In the genomic region with DNA sequence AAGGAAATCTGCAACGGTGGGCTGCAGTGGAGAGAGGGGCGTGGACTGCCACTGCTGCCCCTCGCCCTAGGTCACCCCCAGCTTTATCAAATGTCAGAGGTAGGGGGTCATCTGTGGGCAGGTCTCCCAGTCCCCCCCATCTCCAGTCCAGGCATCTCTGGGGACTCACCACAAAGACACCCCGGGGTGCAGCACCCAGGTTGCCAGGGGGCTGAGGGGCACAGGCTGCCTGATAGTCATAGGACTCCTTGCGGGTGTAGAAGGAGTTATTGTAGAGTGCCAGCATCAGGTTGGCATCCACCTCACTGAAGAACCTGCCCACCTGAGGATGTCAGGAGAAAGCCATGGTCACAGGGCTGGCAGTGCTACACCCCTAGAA, we compare ENCODE assay signal across 7 cellular contexts. TPM values are rescaled to one million over a fixed set of nuclear protein-coding genes. Genes with fewer than 3 reads are reported as not detected.
DNase-seq lines count a peak whose midpoint lies in the region; ATAC-seq, FAIRE-seq and TF ChIP-seq lines count a peak whose summit lies in the region.
"Had no signal": no experiment of that assay in that cellular context is flagged by ENCODE, and none has a peak within 500 bp of the region (broad histone marks: within the 10 kb centered on the region; RNA-seq: fewer than 3 reads in every experiment).

No MANE protein-coding gene starts in this region.

- H3K27ac ChIP-seq in C4-2B (peak overlapping the region; percentile 66), SU-DHL-6 (ENCODE audit: low read depth, low read length) (no peak overlapping the region), kidney (ENCODE audit: low read depth in 2 of 2, low read length in 2 of 2) (no peak overlapping the region)
- H3K27ac ChIP-seq: coronary artery had no signal

- H3K9me3 ChIP-seq in SU-DHL-6 (ENCODE audit: insufficient read depth, low read length) (no peaks in the 10 kb centered on the region), kidney (ENCODE audit: control insufficient read depth in 1 of 2, low read length in 2 of 2) (no peaks in the 10 kb centered on the region)

- H3K36me3 ChIP-seq in SU-DHL-6 (ENCODE audit: low read length) (no peaks in the 10 kb centered on the region), kidney (ENCODE audit: control insufficient read depth in 1 of 2, insufficient read depth in 2 of 2, low read length in 2 of 2) (no peaks in the 10 kb centered on the region)

- peaks cover 0 to 17% of the 10 kb centered on the region in 2 donors for H3K4me1 ChIP-seq in kidney (ENCODE audit: control insufficient read depth in 1 of 2, insufficient read depth in 1 of 2, low read depth in 1 of 2, low read length in 2 of 2)

- no peaks in the 10 kb centered on the region for H3K9me2 ChIP-seq in SU-DHL-6 (replicated peaks; ENCODE audit: insufficient read depth, low read length)

- no peak for TF ChIP-seq CTCF in C4-2B (conservative IDR thresholded peaks at IDR 0.05)
- no peak for TF ChIP-seq CTCF in SU-DHL-6 (IDR thresholded peaks at IDR 0.05; ENCODE audit: insufficient read depth, low read length, poor library complexity, severe bottlenecking)
- TF ChIP-seq CTCF in kidney (IDR thresholded peaks at IDR 0.05; ENCODE audit: borderline replicate concordance, extremely low read depth, insufficient read depth), result no peak

- no peaks in the 10 kb centered on the region for H3K79me2 ChIP-seq in SU-DHL-6 (ENCODE audit: insufficient read depth, low read length)

- no peaks in the 10 kb centered on the region for H3K27me3 ChIP-seq in SU-DHL-6 (ENCODE audit: low read length)

- H3K9ac ChIP-seq in SU-DHL-6 (ENCODE audit: low read length) (peak overlapping the region; percentile 52; the same call in 1 of the 2 replicates), kidney (ENCODE audit: low read length in 2 of 2) (peak overlapping the region; percentile 59 to 69)

- no peaks in the 10 kb centered on the region for H4K20me1 ChIP-seq in SU-DHL-6 (ENCODE audit: low read depth, low read length)

- peak overlapping the region; percentile 73 for H3K4me2 ChIP-seq in SU-DHL-6 (ENCODE audit: low read depth, low read length, poor library complexity, severe bottlenecking)

- H3F3A ChIP-seq in SU-DHL-6 (ENCODE audit: insufficient read depth), result no peaks in the 10 kb centered on the region

- intact Hi-C loops in kidney (cut with DNase I), result no loop called here

- H2AFZ ChIP-seq in SU-DHL-6 (ENCODE audit: low read depth, low read length, severe bottlenecking), result no peak overlapping the region

- DNase-seq in kidney (no peak), SIG-M5 treated with dmso at 0.1 percent for 504 hours (lab: John Stamatoyannopoulos, UW; ENCODE audit: unreplicated experiment) (no peak)
- DNase-seq in activated CD4-positive, CD25-positive, alpha-beta regulatory T cell treated with anti-CD3 and anti-CD28 coated beads, Interleukin-2, amount 50 U/mL, for 72 hours, result no peak

- H3K4me3 ChIP-seq in SU-DHL-6 (ENCODE audit: insufficient read depth, low read length, poor library complexity, severe bottlenecking) (peak overlapping the region; percentile 49), kidney (ENCODE audit: low read length in 2 of 2) (peak overlapping the region; percentile 70 to 72)

- ATAC-seq in HG02973 (IDR thresholded peaks at IDR 0.05; ENCODE audit: unreplicated experiment), result no peak

- FAIRE-seq in kidney (lab: Jason Lieb, UNC), result no peak

RNA-seq across cellular contexts. Expression of gene TMEM115, which starts 6.5 kb away (rescaled TPM):
- total RNA-seq in kidney, result 40.1 TPM
- 54.0 TPM for polyA plus RNA-seq in kidney (ENCODE audit: insufficient read depth, low read depth, low replicate concordance)

RNA-seq across cellular contexts. Expression of gene CYB561D2, which starts 15.2 kb away (rescaled TPM):
- 28.5 TPM for total RNA-seq in kidney
- 38.8 TPM for polyA plus RNA-seq in kidney (ENCODE audit: insufficient read depth, low read depth, low replicate concordance)

RNA-seq across cellular contexts. Expression of gene NPRL2, which starts 15.3 kb away (rescaled TPM):
- total RNA-seq in kidney, result 23.5 TPM
- 39.8 TPM for polyA plus RNA-seq in kidney (ENCODE audit: insufficient read depth, low read depth, low replicate concordance)

RNA-seq across cellular contexts. Expression of gene ZMYND10, which starts 20.3 kb away (rescaled TPM):
- 14.2 TPM for total RNA-seq in kidney
- polyA plus RNA-seq in kidney (ENCODE audit: insufficient read depth, low read depth, low replicate concordance), result 10.0 TPM

RNA-seq across cellular contexts. Expression of gene RASSF1, which starts 25.2 kb away (rescaled TPM):
- 28.9 TPM for total RNA-seq in kidney
- 19.1 TPM for polyA plus RNA-seq in kidney (ENCODE audit: insufficient read depth, low read depth, low replicate concordance)
